Comparison of ENCODE assay signal across 1 cellular context in the genomic region with DNA sequence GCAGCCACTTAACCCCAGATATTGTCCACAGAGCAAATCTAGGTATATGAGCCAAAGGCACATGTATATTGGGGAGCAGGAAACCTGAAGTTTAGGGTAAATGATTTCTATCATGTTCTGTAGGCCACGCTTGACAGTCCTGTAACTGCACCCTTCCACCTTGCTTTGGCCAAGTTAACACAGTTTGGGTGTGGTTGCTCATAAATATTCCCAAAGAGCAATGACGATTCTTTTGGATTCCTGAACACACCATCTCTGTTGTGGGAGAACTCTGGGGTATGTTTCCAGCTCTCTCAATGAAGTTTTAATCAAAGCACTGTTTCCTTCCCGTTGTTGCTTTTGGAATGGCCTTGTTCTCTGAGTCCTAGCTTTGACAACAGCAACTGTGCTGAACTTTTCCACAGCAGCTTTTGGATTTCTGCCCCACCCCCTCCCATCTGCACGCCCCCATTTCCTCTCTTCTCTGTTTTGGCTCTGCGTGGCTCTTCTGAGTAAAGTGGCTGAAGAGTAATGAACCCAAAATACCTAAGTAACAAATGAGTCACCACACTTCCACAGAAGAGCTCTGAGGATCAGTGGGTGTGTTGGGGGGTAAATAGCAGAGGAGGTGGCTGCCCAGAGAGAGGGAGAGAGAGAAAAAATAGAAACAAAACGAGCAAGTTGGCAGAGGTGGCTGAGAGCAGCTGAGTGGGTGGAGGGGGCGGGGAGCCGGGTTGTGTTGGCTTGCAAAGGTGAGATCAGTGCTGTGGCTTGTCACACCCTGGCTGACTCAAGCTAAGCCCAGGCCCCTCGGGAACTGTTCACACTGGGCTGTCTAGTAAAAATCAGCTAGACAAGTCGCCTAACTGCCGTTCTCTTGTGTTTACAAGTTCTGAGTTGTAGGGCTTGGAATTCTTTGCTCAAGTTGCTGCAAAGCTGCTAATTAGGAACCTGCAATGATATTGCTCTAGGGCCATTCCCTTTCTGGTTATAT.
TF ChIP-seq lines count a peak whose summit lies in the region.

No MANE protein-coding gene starts in this region.

TF ChIP-seq in K562, 482 proteins besides CTCF, POLR2A, EP300 and RAD21 (continued from another document):
- TF ChIP-seq, protein P1, sequence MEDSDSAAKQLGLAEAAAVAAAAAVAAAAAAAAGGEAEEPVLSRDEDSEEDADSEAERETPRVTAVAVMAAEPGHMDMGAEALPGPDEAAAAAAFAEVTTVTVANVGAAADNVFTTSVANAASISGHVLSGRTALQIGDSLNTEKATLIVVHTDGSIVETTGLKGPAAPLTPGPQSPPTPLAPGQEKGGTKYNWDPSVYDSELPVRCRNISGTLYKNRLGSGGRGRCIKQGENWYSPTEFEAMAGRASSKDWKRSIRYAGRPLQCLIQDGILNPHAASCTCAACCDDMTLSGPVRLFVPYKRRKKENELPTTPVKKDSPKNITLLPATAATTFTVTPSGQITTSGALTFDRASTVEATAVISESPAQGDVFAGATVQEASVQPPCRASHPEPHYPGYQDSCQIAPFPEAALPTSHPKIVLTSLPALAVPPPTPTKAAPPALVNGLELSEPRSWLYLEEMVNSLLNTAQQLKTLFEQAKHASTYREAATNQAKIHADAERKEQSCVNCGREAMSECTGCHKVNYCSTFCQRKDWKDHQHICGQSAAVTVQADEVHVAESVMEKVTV (CRISPR knock-in tag; IDR thresholded peaks at IDR 0.05): no peak
